8 cellular contexts compared by ENCODE assay signal in the genomic region with DNA sequence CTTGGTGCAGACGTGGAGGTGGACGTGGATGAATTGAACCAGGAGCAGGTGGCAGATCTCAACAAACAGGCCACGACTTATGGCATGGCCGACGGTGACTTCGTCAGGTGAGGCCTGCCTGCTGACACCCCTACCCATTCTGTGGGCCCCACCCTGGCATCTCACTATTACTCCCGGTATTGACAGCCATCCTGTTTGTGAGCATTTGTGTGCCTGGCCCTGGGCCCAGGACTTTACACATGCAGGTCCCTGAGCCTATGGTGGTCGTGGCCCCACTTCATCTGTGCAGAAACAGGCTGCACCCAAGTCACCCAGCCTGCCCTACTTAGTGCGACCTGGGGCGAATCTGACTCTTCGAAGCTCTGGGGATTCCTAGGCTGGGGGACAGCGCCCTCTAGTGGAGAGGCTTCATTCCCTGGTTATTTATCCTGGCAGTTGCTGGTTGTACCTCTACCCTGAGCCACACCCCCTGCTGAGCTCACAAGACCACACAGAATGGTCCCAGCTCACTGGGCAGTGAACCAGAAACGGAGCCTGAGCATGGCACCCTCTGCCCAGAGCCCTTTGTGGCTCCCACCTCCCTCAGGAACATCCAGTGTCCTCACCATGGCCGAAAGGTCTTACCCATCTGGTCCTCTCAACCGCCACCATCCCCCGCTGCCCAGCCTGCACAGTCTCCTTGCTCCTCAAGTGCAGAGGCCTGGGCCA. TPM values are rescaled to one million over a fixed set of nuclear protein-coding genes. Genes with fewer than 3 reads are reported as not detected.
DNase-seq lines count a peak whose midpoint lies in the region; ATAC-seq and TF ChIP-seq lines count a peak whose summit lies in the region.

No MANE protein-coding gene starts in this region.

- peak; percentile 77 to 84 for ATAC-seq in CD4-positive, CD25-positive, alpha-beta regulatory T cell (ENCODE audit: low read depth in 2 of 2)
- ATAC-seq in right lobe of liver (peak; percentile 78 to 94 (median 88)), HG02970 (IDR thresholded peaks at IDR 0.05; ENCODE audit: low FRiP score, unreplicated experiment) (no peak)

- 40% methylated on average over 3 of the region's 16 CpGs for WGBS in right lobe of liver (ENCODE audit: insufficient coverage, low coverage, low lambda C conversion rate, missing lambda C conversion rate)

- no peak overlapping the region for H3K27ac ChIP-seq in CD4-positive, CD25-positive, alpha-beta regulatory T cell (ENCODE audit: insufficient read depth, low read length, poor library complexity, severe bottlenecking)
- no peak overlapping the region for H3K27ac ChIP-seq in coronary artery
- H3K27ac ChIP-seq in right lobe of liver: no peak overlapping the region

- H3K27me3 Mint-ChIP-seq in CD4-positive, CD25-positive, alpha-beta regulatory T cell: no peaks in the 10 kb centered on the region

- H3K4me3 ChIP-seq in CD4-positive, CD25-positive, alpha-beta regulatory T cell (ENCODE audit: low read depth, low read length): no peak overlapping the region
- H3K4me3 ChIP-seq in HAP-1: no peak overlapping the region
- H3K4me3 ChIP-seq in coronary artery: no peak overlapping the region
- H3K4me3 ChIP-seq in right lobe of liver: no peak overlapping the region

- no peak for TF ChIP-seq POLR2A in right lobe of liver (IDR thresholded peaks at IDR 0.05)

- in situ Hi-C loops in HAP-1 (cut with MboI; ENCODE audit: low sequenced_read_pairs): no loop called here

- H3K36me3 ChIP-seq in CD4-positive, CD25-positive, alpha-beta regulatory T cell (ENCODE audit: control insufficient read depth, insufficient read depth, low read length): peaks cover 85% of the 10 kb centered on the region
- H3K36me3 ChIP-seq in HAP-1 (replicated peaks): peaks cover 92% of the 10 kb centered on the region
- H3K36me3 ChIP-seq in right lobe of liver: peaks cover 25 to 96% (median 49%) of the 10 kb centered on the region in 4 donors

- H3K27me3 ChIP-seq in CD4-positive, CD25-positive, alpha-beta regulatory T cell (ENCODE audit: control insufficient read depth, insufficient read depth, low read length): no peaks in the 10 kb centered on the region
- H3K27me3 ChIP-seq in HAP-1 (ENCODE audit: low read depth) (no peaks in the 10 kb centered on the region), right lobe of liver (no peaks in the 10 kb centered on the region)

- DNase-seq in CD4-positive, CD25-positive, alpha-beta regulatory T cell: peak; percentile 69 to 85 (median 79)
- DNase-seq in HAP-1 (ENCODE audit: low spot score in 2 of 2): peak; percentile 55 to 91
- DNase-seq in NCI-H510A treated with DMSO at 0.1 percent for 48 hours (lab: John Stamatoyannopoulos, UW): peak; percentile 80
- peak; percentile 75 to 78 for DNase-seq in activated CD4-positive, alpha-beta T cell treated with anti-CD3 and anti-CD28 coated beads, Interleukin-2, amount 50 U/mL, for 24 hours (ENCODE audit: low read depth in 1 of 2, low spot score in 1 of 2)
- no peak for DNase-seq in coronary artery (ENCODE audit: low spot score)
- peak; percentile 73 to 80 (median 74) for DNase-seq in right lobe of liver
- peak; percentile 68 to 78 (median 78) for DNase-seq in stimulated activated CD4-positive, alpha-beta T cell treated with anti-CD3 and anti-CD28 coated beads, TNF-alpha, amount 100 ng/mL, for 48 hours (ENCODE audit: low read depth in 3 of 3)

- H3K36me3 Mint-ChIP-seq in CD4-positive, CD25-positive, alpha-beta regulatory T cell: peaks cover 24% of the 10 kb centered on the region

- TF ChIP-seq CTCF in coronary artery (IDR thresholded peaks at IDR 0.05): peak; percentile 89
- TF ChIP-seq CTCF in right lobe of liver (IDR thresholded peaks at IDR 0.05): peak; percentile 86 to 93 (median 89)

- no peaks in the 10 kb centered on the region for H3K4me1 ChIP-seq in CD4-positive, CD25-positive, alpha-beta regulatory T cell (ENCODE audit: control insufficient read depth, insufficient read depth, low read length, poor library complexity, severe bottlenecking)
- H3K4me1 ChIP-seq in HAP-1 (no peaks in the 10 kb centered on the region), right lobe of liver (no peaks in the 10 kb centered on the region)

- intact Hi-C loops in right lobe of liver (cut with DNase I): loop anchor here in 1 of 2 donors (5.0 kb wide), 1 partner anchor 37 kb away; no protein-coding TSS in a partner anchor

- no peak overlapping the region for H3K4me3 Mint-ChIP-seq in CD4-positive, CD25-positive, alpha-beta regulatory T cell

- peaks cover 0 to 5% (median 2%) of the 10 kb centered on the region in 4 donors for H3K4me1 Mint-ChIP-seq in CD4-positive, CD25-positive, alpha-beta regulatory T cell

- no peaks in the 10 kb centered on the region for H3K9me3 ChIP-seq in CD4-positive, CD25-positive, alpha-beta regulatory T cell (ENCODE audit: control insufficient read depth in 2 of 2, low read length in 2 of 2)
- H3K9me3 ChIP-seq in HAP-1: no peaks in the 10 kb centered on the region
- no peaks in the 10 kb centered on the region for H3K9me3 ChIP-seq in right lobe of liver

- peak overlapping the region in 2 of 3 donors; percentile 79 to 89 for H3K27ac Mint-ChIP-seq in CD4-positive, CD25-positive, alpha-beta regulatory T cell

- H3K9me3 Mint-ChIP-seq in CD4-positive, CD25-positive, alpha-beta regulatory T cell: peaks cover 0 to 1% (median 0%) of the 10 kb centered on the region in 7 donors

RNA-seq across cellular contexts. Expression of a gene that starts 16.9 kb away (rescaled TPM):
- total RNA-seq in CD4-positive, CD25-positive, alpha-beta regulatory T cell: 3.0 TPM
- 1 to 10 TPM; 1.8 to 2.5 (median 2.0) TPM for polyA plus RNA-seq in CD4-positive, CD25-positive, alpha-beta regulatory T cell
- under 1 TPM in 5 of 6 experiments, not detected in 1; 0.16 to 0.47 (median 0.35) TPM for total RNA-seq in right lobe of liver

RNA-seq across cellular contexts. Expression of a gene that starts 19.6 kb away (rescaled TPM):
- total RNA-seq in CD4-positive, CD25-positive, alpha-beta regulatory T cell: 6.6 TPM
- 10 to 100 TPM; 64.6 to 93.1 (median 79.7) TPM for polyA plus RNA-seq in CD4-positive, CD25-positive, alpha-beta regulatory T cell
- total RNA-seq in right lobe of liver: 10 to 100 TPM; 10.9 to 27.5 (median 14.0) TPM

RNA-seq across cellular contexts. Expression of a gene that starts 20.6 kb away (rescaled TPM):
- total RNA-seq in CD4-positive, CD25-positive, alpha-beta regulatory T cell: 189 TPM
- polyA plus RNA-seq in CD4-positive, CD25-positive, alpha-beta regulatory T cell: 1 to 10 TPM; 3.9 to 4.9 (median 4.3) TPM
- total RNA-seq in right lobe of liver: 10 to 100 TPM; 30.5 to 66.8 (median 44.8) TPM

RNA-seq across cellular contexts. Expression of a gene that starts 33.6 kb away (rescaled TPM):
- 17.4 TPM for total RNA-seq in CD4-positive, CD25-positive, alpha-beta regulatory T cell
- 1 to 10 TPM in 1 of 4 donors, under 1 TPM in 3; 0.61 to 1.0 (median 0.65) TPM for polyA plus RNA-seq in CD4-positive, CD25-positive, alpha-beta regulatory T cell
- 10 to 100 TPM; 10.1 to 14.3 (median 11.0) TPM for total RNA-seq in right lobe of liver

RNA-seq across cellular contexts. Expression of a gene that starts 58.1 kb away (rescaled TPM):
- total RNA-seq in CD4-positive, CD25-positive, alpha-beta regulatory T cell: 107 TPM
- 10 to 100 TPM in 2 of 4 donors, 1 to 10 TPM in 2; 5.5 to 11.4 (median 10.2) TPM for polyA plus RNA-seq in CD4-positive, CD25-positive, alpha-beta regulatory T cell
- total RNA-seq in right lobe of liver: 10 to 100 TPM in 1 of 6 experiments, 1 to 10 TPM in 5; 1.2 to 21.4 (median 7.2) TPM
